8 cellular contexts compared by ENCODE assay signal in the genomic region with DNA sequence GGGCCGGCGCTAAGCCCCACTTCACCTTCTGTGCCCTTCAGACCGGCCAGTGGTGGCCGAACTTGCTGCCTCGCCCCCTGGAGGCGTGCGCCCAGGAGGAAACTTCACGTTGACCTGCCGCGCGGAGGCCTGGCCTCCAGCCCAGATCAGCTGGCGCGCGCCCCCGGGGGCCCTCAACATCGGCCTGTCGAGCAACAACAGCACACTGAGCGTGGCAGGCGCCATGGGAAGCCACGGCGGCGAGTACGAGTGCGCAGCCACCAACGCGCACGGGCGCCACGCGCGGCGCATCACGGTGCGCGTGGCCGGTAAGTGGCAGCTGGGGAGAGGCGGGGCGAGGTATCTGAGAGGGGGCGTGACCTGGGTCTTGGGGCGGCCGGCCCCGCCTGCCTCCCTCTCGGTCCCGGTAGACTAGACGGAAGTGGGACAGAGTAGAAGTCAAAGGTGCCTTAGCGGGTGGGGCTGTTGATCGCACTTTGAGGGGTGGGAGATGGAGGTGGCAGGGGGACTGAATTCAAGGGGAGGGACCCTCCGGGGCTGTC. TPM values are rescaled to one million over a fixed set of nuclear protein-coding genes. Genes with fewer than 3 reads are reported as not detected.
DNase-seq lines count a peak whose midpoint lies in the region; ATAC-seq and TF ChIP-seq lines count a peak whose summit lies in the region.

No MANE protein-coding gene starts in this region.

- H3K4me3 ChIP-seq in esophagus squamous epithelium (peak overlapping the region in 3 of 4 donors; percentile 20 to 61 (median 33)), spleen (peak overlapping the region; percentile 23 to 69 (median 35))

- H3K27ac ChIP-seq in esophagus squamous epithelium: no peak overlapping the region
- H3K27ac ChIP-seq in spleen: peak overlapping the region in 3 of 8 donors; percentile 10 to 45 (median 45)

- intact Hi-C loops in esophagus squamous epithelium (cut with DNase I): no loop called here
- intact Hi-C loops in spleen (cut with DNase I; ENCODE audit: low total_unique reads): no loop called here

- H3K27me3 ChIP-seq in esophagus squamous epithelium (peaks cover 16 to 97% (median 34%) of the 10 kb centered on the region in 4 donors), spleen (replicated peaks in 1 of 7) (peaks cover 17 to 85% (median 66%) of the 10 kb centered on the region in 7 donors)

- peak in 1 of 4 donors; percentile 38 for TF ChIP-seq POLR2A in esophagus squamous epithelium (IDR thresholded peaks at IDR 0.05)
- TF ChIP-seq POLR2A in spleen (IDR thresholded peaks at IDR 0.05): peak in 1 of 3 donors; percentile 3

- H3K36me3 ChIP-seq in esophagus squamous epithelium (no peaks in the 10 kb centered on the region), spleen (no peaks in the 10 kb centered on the region)

- H3K4me1 ChIP-seq in esophagus squamous epithelium: peaks cover 33 to 65% (median 40%) of the 10 kb centered on the region in 3 donors
- H3K4me1 ChIP-seq in spleen: peaks cover 35 to 76% (median 62%) of the 10 kb centered on the region in 6 donors

- WGBS in esophagus squamous epithelium, 2 donors: 0% methylated on average over 6 to 9 of the region's 48 CpGs
- 1 to 2% (median 2%) methylated on average over 10 to 48 of the region's 48 CpGs for WGBS in spleen, 5 donors

- ATAC-seq in HG02759 (IDR thresholded peaks at IDR 0.05; ENCODE audit: unreplicated experiment) (peak; percentile 55), HG03039 (IDR thresholded peaks at IDR 0.05; ENCODE audit: unreplicated experiment) (no peak), GM18873 (IDR thresholded peaks at IDR 0.05; ENCODE audit: low FRiP score, unreplicated experiment) (no peak)

- TF ChIP-seq CTCF in esophagus squamous epithelium (IDR thresholded peaks at IDR 0.05): peak in 1 of 6 experiments; percentile 3
- peak in 1 of 11 experiments; percentile 13 for TF ChIP-seq CTCF in spleen (IDR thresholded peaks at IDR 0.05 in 8 of 11, conservative IDR thresholded peaks at IDR 0.05 in 3 of 11)

- no peaks in the 10 kb centered on the region for H3K9me3 ChIP-seq in esophagus squamous epithelium
- no peaks in the 10 kb centered on the region for H3K9me3 ChIP-seq in spleen

- DNase-seq in CD1c-positive myeloid dendritic cell (ENCODE audit: extremely low spot score) (peak; percentile 78), esophagus squamous epithelium (lab: John Stamatoyannopoulos, UW) (no peak), spleen (peak; percentile 92), NCI-H2029 (lab: John Stamatoyannopoulos, UW) (no peak)
- DNase-seq in activated CD4-positive, alpha-beta T cell treated with anti-CD3 and anti-CD28 coated beads, Interleukin-2, amount 50 U/mL, for 1 hour: peak; percentile 66

RNA-seq across cellular contexts. Expression of gene ICAM5, which starts 5.6 kb away (rescaled TPM):
- 1 to 10 TPM in 2 of 4 donors, under 1 TPM in 1, not detected in 1; 0.12 to 1.6 (median 1.3) TPM for total RNA-seq in esophagus squamous epithelium
- total RNA-seq in spleen: 1 to 10 TPM in 4 of 7 donors, under 1 TPM in 3; 0.33 to 1.4 (median 1.0) TPM
- polyA plus RNA-seq in spleen: under 1 TPM; 0.07 to 0.29 (median 0.21) TPM

RNA-seq across cellular contexts. Expression of gene ICAM4, which starts 8.6 kb away (rescaled TPM):
- total RNA-seq in esophagus squamous epithelium (under 1 TPM in 2 of 4 donors, not detected in 2; 0.29 to 0.76 TPM), spleen (1 to 10 TPM; 1.2 to 3.7 (median 1.6) TPM)
- under 1 TPM; 0.48 to 0.57 (median 0.49) TPM for polyA plus RNA-seq in spleen

RNA-seq across cellular contexts. Expression of gene ZGLP1, which starts 14.2 kb away (rescaled TPM):
- total RNA-seq in esophagus squamous epithelium (1 to 10 TPM in 2 of 4 donors, under 1 TPM in 2; 0.79 to 1.5 (median 1.2) TPM), spleen (1 to 10 TPM; 2.7 to 7.0 (median 3.2) TPM)
- 10 to 100 TPM; 11.6 to 24.1 (median 19.7) TPM for polyA plus RNA-seq in spleen

RNA-seq across cellular contexts. Expression of gene FDX2, which starts 20.4 kb away (rescaled TPM):
- total RNA-seq in esophagus squamous epithelium: 10 to 100 TPM in 2 of 4 donors, 1 to 10 TPM in 2; 8.0 to 20.7 (median 12.3) TPM
- 10 to 100 TPM in 6 of 7 donors, 1 to 10 TPM in 1; 9.1 to 28.1 (median 11.2) TPM for total RNA-seq in spleen
- 10 to 100 TPM; 16.1 to 27.9 (median 19.8) TPM for polyA plus RNA-seq in spleen

RNA-seq across cellular contexts. Expression of gene ICAM1, which starts 24.5 kb away (rescaled TPM):
- 10 to 100 TPM in 1 of 4 donors, 1 to 10 TPM in 3; 5.4 to 26.4 (median 7.7) TPM for total RNA-seq in esophagus squamous epithelium
- total RNA-seq in spleen: 100 to 1,000 TPM in 5 of 7 donors, 10 to 100 TPM in 2; 84.4 to 163 (median 116) TPM
- polyA plus RNA-seq in spleen: 10 to 100 TPM; 12.8 to 22.2 (median 15.1) TPM

Comparison
In these comparisons a context has a peak if more than half of its experiments do, and no peak if none do; other contexts are left out.
1. DNase-seq: peak in CD1c-positive myeloid dendritic cell (single experiment), activated CD4-positive, alpha-beta T cell treated with anti-CD3 and anti-CD28 coated beads, Interleukin-2, amount 50 U/mL, for 1 hour (single experiment) and spleen (single experiment); none in esophagus squamous epithelium (single experiment) and NCI-H2029 (single experiment).